In the genomic region with DNA sequence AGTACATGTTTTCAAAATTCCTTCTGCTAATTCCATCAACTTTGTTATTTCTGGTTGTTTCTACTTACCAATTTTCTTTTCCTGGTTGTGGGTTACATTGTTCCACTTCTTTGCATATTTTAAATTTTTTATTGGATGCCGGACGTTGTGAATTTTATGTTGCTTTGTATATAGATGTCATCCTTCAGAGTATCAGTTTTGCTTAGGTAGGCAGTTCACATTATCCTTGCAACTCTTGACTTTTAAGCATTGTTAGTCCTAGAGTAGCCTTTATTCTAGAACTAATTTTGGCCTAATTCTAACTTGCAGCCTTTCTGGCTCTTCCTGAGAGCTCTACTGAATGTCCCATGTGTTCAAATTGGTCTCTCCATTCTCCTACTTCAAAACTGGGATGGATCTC, we compare ENCODE assay signal across 32 cellular contexts.
"Had no signal": no experiment of that assay in that cellular context is flagged by ENCODE, and none has a peak within 500 bp of the region (broad histone marks: within the 10 kb centered on the region; RNA-seq: fewer than 3 reads in every experiment).

No MANE protein-coding gene starts in this region.

- DNase-seq: activated effector memory CD4-positive, alpha-beta T cell treated with anti-CD3 and anti-CD28 coated beads, Interleukin-2, amount 50 U/mL, for 16 hours; activated effector memory CD4-positive, alpha-beta T cell treated with Interleukin-2 at 50 U/mL for 16 hours; activated gamma-delta T cell; activated gamma-delta T cell treated with Interleukin-2 at 50 U/mL for 16 hours; activated naive CD4-positive, alpha-beta T cell; activated naive CD4-positive, alpha-beta T cell treated with anti-CD3 and anti-CD28 coated beads for 36 hours; activated naive CD4-positive, alpha-beta T cell treated with anti-CD3 and anti-CD28 coated beads, Interleukin-2, amount 10 ng/mL, durations not matched to agents 7 days and 5 days; activated naive CD4-positive, alpha-beta T cell treated with anti-CD3 and anti-CD28 coated beads, Interleukin-2, amount 50 U/mL, for 16 hours; activated naive CD4-positive, alpha-beta T cell treated with Interleukin-2 at 50 U/mL for 16 hours; activated naive CD8-positive, alpha-beta T cell treated with anti-CD3 and anti-CD28 coated beads for 36 hours; activated naive CD8-positive, alpha-beta T cell treated with anti-CD3 and anti-CD28 coated beads, Interleukin-2, amount 10 ng/mL, durations not matched to agents 7 days and 5 days; activated naive CD8-positive, alpha-beta T cell treated with anti-CD3 and anti-CD28 coated beads, Interleukin-2, amount 50 U/mL, for 24 hours; activated T-cell treated with anti-CD3 and anti-CD28 coated beads, Interleukin-2, amount 50 U/mL, for 1 hour; activated T-cell treated with anti-CD3 and anti-CD28 coated beads, Interleukin-2, amount 50 U/mL, for 24 hours; activated T-cell treated with anti-CD3 and anti-CD28 coated beads, Interleukin-2, amount 50 U/mL, for 4 hours; activated T-cell treated with anti-CD3 and anti-CD28 coated beads, Interleukin-2, amount 50 U/mL, for 48 hours; activated T-cell treated with anti-CD3 and anti-CD28 coated beads, Interleukin-2, amount 50 U/mL, for 72 hours; adrenal gland; amniotic stem cell; amygdala; anterior cingulate cortex; aorta; body of pancreas; brain microvascular endothelial cell; caudate nucleus; central memory CD4-positive, alpha-beta T cell; cerebellar nuclear complex had no signal

- H3K36me3 ChIP-seq: adrenal gland, ascending aorta, brain microvascular endothelial cell, breast epithelium, cardiac muscle cell had no signal

- H3K4me3 ChIP-seq: adrenal gland, ascending aorta, body of pancreas, breast epithelium, cardiac muscle cell had no signal

- ATAC-seq: activated naive CD4-positive, alpha-beta T cell treated with anti-CD3 and anti-CD28 coated beads, Interleukin-2, amount 50 U/mL, for 72 hours; activated naive CD8-positive, alpha-beta T cell treated with anti-CD3 and anti-CD28 coated beads, Interleukin-2, amount 50 U/mL, for 24 hours; activated T-cell treated with anti-CD3 and anti-CD28 coated beads, Interleukin-2, amount 50 U/mL, for 4 hours; activated T-cell treated with anti-CD3 and anti-CD28 coated beads, Interleukin-2, amount 50 U/mL, for 72 hours; activated T-helper 17 cell treated with anti-CD3 and anti-CD28 coated beads, Interleukin-2, amount 50 U/mL, for 72 hours; body of pancreas had no signal

- H3K4me1 ChIP-seq: adrenal gland, ascending aorta, body of pancreas, breast epithelium had no signal

- H3K27me3 ChIP-seq: adrenal gland, ascending aorta, body of pancreas, brain microvascular endothelial cell, breast epithelium, cardiac muscle cell had no signal

- H3K27ac ChIP-seq: adrenal gland, ascending aorta, body of pancreas, brain microvascular endothelial cell, breast epithelium, cardiac muscle cell had no signal

- H3K9me3 ChIP-seq: adrenal gland, ascending aorta, body of pancreas, breast epithelium had no signal
